Comparison of ENCODE assay signal across 3 cellular contexts in the genomic region with DNA sequence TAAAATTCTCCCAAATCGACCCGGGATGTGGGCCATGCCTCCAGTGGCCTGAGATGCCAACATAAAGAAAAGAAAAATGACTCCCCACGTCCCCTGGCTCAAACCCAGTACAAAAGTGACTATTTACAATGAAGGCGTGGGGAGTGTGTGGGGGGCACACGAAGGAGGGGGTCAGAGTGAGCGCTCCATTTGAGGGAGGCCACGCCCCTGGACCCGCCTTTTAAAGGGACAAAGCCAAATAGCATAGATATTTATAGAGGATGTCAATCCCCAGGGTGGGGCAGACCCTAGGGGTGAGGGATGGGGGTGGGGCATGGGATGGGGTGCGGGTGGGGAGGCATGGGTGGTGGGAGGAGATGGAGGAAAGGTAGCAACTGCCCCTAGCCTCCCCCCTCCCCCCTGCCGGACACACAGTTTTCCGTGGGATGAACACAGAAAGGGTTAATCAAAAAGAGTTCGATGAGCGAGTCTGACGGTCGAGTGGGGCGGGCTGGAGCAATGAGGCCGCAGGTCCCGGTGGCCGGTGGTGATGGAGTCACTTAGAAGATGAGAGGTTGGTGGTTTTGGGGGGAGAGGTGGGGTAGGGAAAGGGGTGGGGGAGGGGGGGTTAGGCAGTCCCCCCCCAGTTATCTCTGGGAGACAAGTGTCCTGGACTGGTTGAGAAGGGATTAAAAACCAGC.
TF ChIP-seq lines count a peak whose summit lies in the region.

No MANE protein-coding gene starts in this region.

TF ChIP-seq in HepG2, 621 proteins besides CTCF, POLR2A, EP300 and RAD21:
- TF ChIP-seq SP1 (IDR thresholded peaks at IDR 0.05): no peak
- TF ChIP-seq SP1 (CRISPR knock-in tag; IDR thresholded peaks at IDR 0.05): 0 out of 2 replicates have a peak, but pooled peaks have one; percentile 35
- TF ChIP-seq, protein P1, sequence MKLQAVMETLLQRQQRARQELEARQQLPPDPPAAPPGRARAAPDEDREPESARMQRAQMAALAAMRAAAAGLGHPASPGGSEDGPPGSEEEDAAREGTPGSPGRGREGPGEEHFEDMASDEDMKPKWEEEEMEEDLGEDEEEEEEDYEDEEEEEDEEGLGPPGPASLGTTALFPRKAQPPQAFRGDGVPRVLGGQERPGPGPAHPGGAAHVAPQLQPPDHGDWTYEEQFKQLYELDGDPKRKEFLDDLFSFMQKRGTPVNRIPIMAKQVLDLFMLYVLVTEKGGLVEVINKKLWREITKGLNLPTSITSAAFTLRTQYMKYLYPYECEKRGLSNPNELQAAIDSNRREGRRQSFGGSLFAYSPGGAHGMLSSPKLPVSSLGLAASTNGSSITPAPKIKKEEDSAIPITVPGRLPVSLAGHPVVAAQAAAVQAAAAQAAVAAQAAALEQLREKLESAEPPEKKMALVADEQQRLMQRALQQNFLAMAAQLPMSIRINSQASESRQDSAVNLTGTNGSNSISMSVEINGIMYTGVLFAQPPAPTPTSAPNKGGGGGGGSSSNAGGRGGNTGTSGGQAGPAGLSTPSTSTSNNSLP (IDR thresholded peaks at IDR 0.05; ENCODE audit: low read depth, low read length): no peak
- TF ChIP-seq, protein P2, sequence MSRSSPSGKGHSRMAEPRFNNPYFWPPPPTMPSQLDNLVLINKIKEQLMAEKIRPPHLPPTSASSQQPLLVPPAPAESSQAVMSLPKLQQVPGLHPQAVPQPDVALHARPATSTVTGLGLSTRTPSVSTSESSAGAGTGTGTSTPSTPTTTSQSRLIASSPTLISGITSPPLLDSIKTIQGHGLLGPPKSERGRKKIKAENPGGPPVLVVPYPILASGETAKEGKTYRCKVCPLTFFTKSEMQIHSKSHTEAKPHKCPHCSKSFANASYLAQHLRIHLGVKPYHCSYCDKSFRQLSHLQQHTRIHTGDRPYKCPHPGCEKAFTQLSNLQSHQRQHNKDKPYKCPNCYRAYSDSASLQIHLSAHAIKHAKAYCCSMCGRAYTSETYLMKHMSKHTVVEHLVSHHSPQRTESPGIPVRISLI (CRISPR knock-in tag; IDR thresholded peaks at IDR 0.05; ENCODE audit: borderline replicate concordance): no peak

TF ChIP-seq in HEK293, 187 proteins besides CTCF, POLR2A, EP300 and RAD21:
- TF ChIP-seq EGR2 (tag by site-specific recombination; IDR thresholded peaks at IDR 0.05; ENCODE audit: low read depth) (0 out of 2 replicates have a peak, but pooled peaks have one; percentile 7), KLF9 (tag by site-specific recombination; IDR thresholded peaks at IDR 0.05; ENCODE audit: low read depth) (no peak), ZFHX2 (tag by site-specific recombination; conservative IDR thresholded peaks at IDR 0.05) (peak; percentile 28; the same call in 1 of the 2 replicates)
TF ChIP-seq in HEK293: peak in this region for 2.

TF ChIP-seq in H1, 55 proteins besides CTCF, POLR2A, EP300 and RAD21:
- TF ChIP-seq CHD7 (IDR thresholded peaks at IDR 0.05; ENCODE audit: insufficient replicate concordance, low read length) (no peak), SUZ12 (IDR thresholded peaks at IDR 0.05; ENCODE audit: low read length) (no peak), TAF1 (IDR thresholded peaks at IDR 0.05; ENCODE audit: low read depth, low read length) (no peak), SP1 (IDR thresholded peaks at IDR 0.05; ENCODE audit: low read depth, low read length) (0 out of 2 replicates have a peak, but pooled peaks have one; percentile 30), POU5F1 (IDR thresholded peaks at IDR 0.05; ENCODE audit: low read depth, low read length) (no peak)
